ENCODE assay signal across 8 cellular contexts in genomic region chr6:36029464-36029863, GRCh38. TPM values are rescaled to one million over a fixed set of nuclear protein-coding genes. Genes with fewer than 3 reads are reported as not detected.
DNase-seq lines count a peak whose midpoint lies in the region; ATAC-seq and TF ChIP-seq lines count a peak whose summit lies in the region.

No MANE protein-coding gene starts in this region.

- no peak for TF ChIP-seq EP300 in esophagus muscularis mucosa (IDR thresholded peaks at IDR 0.05)

- peaks cover 10% of the 10 kb centered on the region for H3K36me3 Mint-ChIP-seq in activated naive CD4-positive, alpha-beta T cell treated with anti-CD3 and anti-CD28 coated beads for 36 hours (ENCODE audit: low read depth)

- H3K4me3 Mint-ChIP-seq in activated naive CD4-positive, alpha-beta T cell treated with anti-CD3 and anti-CD28 coated beads for 36 hours = peak overlapping the region; percentile 93

- H3K27ac ChIP-seq in esophagus muscularis mucosa (replicated peaks in 1 of 4) = peak overlapping the region; percentile 92 to 96 (median 94)

- CTCF ChIA-PET in activated naive CD4-positive, alpha-beta T cell treated with anti-CD3 and anti-CD28 coated beads for 36 hours (lab: Charles Lee) = interaction anchor here (0.5 to 7.0 kb wide), 9 partner anchors 8 to 329 kb away, joined by 3 to 135 read pairs (median 5); no protein-coding TSS in a partner anchor

- TF ChIP-seq POLR2A in esophagus muscularis mucosa (IDR thresholded peaks at IDR 0.05; ENCODE audit: low read depth) = no peak

- ATAC-seq in HG02885 (IDR thresholded peaks at IDR 0.05; ENCODE audit: poor library complexity, unreplicated experiment) = no peak

- no peaks in the 10 kb centered on the region for H3K9me3 ChIP-seq in esophagus muscularis mucosa

- 3% methylated on average over 6 of the region's 6 CpGs for WGBS in esophagus muscularis mucosa

- H3K9me3 Mint-ChIP-seq in activated naive CD4-positive, alpha-beta T cell treated with anti-CD3 and anti-CD28 coated beads for 36 hours = no peaks in the 10 kb centered on the region

- H3K27me3 Mint-ChIP-seq in activated naive CD4-positive, alpha-beta T cell treated with anti-CD3 and anti-CD28 coated beads for 36 hours (ENCODE audit: low read depth) = peaks cover 12% of the 10 kb centered on the region

- peaks cover 0 to 5% (median 1%) of the 10 kb centered on the region in 4 donors for H3K27me3 ChIP-seq in esophagus muscularis mucosa

- H3K36me3 ChIP-seq in esophagus muscularis mucosa = no peaks in the 10 kb centered on the region

- H3K4me1 Mint-ChIP-seq in activated naive CD4-positive, alpha-beta T cell treated with anti-CD3 and anti-CD28 coated beads for 36 hours (ENCODE audit: low read depth) = peaks cover 46% of the 10 kb centered on the region

- TF ChIP-seq CTCF in esophagus muscularis mucosa (IDR thresholded peaks at IDR 0.05) = no peak

- H3K4me3 ChIP-seq in esophagus muscularis mucosa = peak overlapping the region; percentile 83 to 96 (median 95)

- no peak for DNase-seq in activated naive CD4-positive, alpha-beta T cell treated with anti-CD3 and anti-CD28 coated beads for 36 hours
- no peak for DNase-seq in activated naive CD4-positive, alpha-beta T cell treated with Interleukin-2 at 50 U/mL for 16 hours
- DNase-seq in SIG-M5 treated with dmso at 0.1 percent for 504 hours (lab: John Stamatoyannopoulos, UW; ENCODE audit: unreplicated experiment) (peak; percentile 87), esophagus muscularis mucosa (ENCODE audit: extremely low spot score) (no peak), renal cortical epithelial cell (ENCODE audit: low read depth) (peak; percentile 70), kidney glomerular epithelial cell (lab: John Stamatoyannopoulos, UW) (no peak), A172 (ENCODE audit: low spot score) (no peak)

- peaks cover 29 to 58% (median 56%) of the 10 kb centered on the region in 4 donors for H3K4me1 ChIP-seq in esophagus muscularis mucosa

- peak overlapping the region; percentile 93 for H3K27ac Mint-ChIP-seq in activated naive CD4-positive, alpha-beta T cell treated with anti-CD3 and anti-CD28 coated beads for 36 hours

- intact Hi-C loops in activated naive CD4-positive, alpha-beta T cell treated with anti-CD3 and anti-CD28 coated beads for 36 hours (cut with micrococcal nuclease) = loop anchor here (2.0 to 5.0 kb wide), 3 partner anchors 413 to 563 kb away; partner anchors contain the start of genes KCTD20, PXT1, SRSF3 and STK38
- intact Hi-C loops in esophagus muscularis mucosa (cut with DNase I) = loop anchor here (5.0 to 10.0 kb wide), 2 partner anchors 168 to 335 kb away; partner anchors contain the start of gene BRPF3

RNA-seq across cellular contexts. Expression of gene MAPK14, which starts 1.9 kb away (rescaled TPM):
- total RNA-seq in activated naive CD4-positive, alpha-beta T cell treated with anti-CD3 and anti-CD28 coated beads for 36 hours = 10 to 100 TPM; 39.9 to 40.3 TPM
- total RNA-seq in esophagus muscularis mucosa (10 to 100 TPM; 53.2 to 70.7 (median 66.9) TPM), renal cortical epithelial cell (52.8 and 86.7 TPM in 2 replicates)
- total RNA-seq in A172 (2014; rRNA removed; shearing (Covaris generic)) = 41.4 and 50.2 TPM in 2 replicates

RNA-seq across cellular contexts. Expression of gene SLC26A8, which starts 5.0 kb away (rescaled TPM):
- not detected for total RNA-seq in activated naive CD4-positive, alpha-beta T cell treated with anti-CD3 and anti-CD28 coated beads for 36 hours
- under 1 TPM in 2 of 4 donors, not detected in 2; under 0.01 to 0.17 TPM for total RNA-seq in esophagus muscularis mucosa
- total RNA-seq in renal cortical epithelial cell = 0.05 TPM in 1 of 2 replicates, not detected in the other
- not detected in 2 replicates for total RNA-seq in A172 (2014; rRNA removed; shearing (Covaris generic))

Comparison
In these comparisons a context has a peak if more than half of its experiments do, and no peak if none do; other contexts are left out.
1. DNase-seq: peak in SIG-M5 treated with dmso at 0.1 percent for 504 hours (single experiment) and renal cortical epithelial cell (single experiment); none in activated naive CD4-positive, alpha-beta T cell treated with anti-CD3 and anti-CD28 coated beads for 36 hours (single experiment), activated naive CD4-positive, alpha-beta T cell treated with Interleukin-2 at 50 U/mL for 16 hours (single experiment), esophagus muscularis mucosa (single experiment), kidney glomerular epithelial cell (single experiment) and A172 (single experiment).